8 cellular contexts compared by ENCODE assay signal in the genomic region with DNA sequence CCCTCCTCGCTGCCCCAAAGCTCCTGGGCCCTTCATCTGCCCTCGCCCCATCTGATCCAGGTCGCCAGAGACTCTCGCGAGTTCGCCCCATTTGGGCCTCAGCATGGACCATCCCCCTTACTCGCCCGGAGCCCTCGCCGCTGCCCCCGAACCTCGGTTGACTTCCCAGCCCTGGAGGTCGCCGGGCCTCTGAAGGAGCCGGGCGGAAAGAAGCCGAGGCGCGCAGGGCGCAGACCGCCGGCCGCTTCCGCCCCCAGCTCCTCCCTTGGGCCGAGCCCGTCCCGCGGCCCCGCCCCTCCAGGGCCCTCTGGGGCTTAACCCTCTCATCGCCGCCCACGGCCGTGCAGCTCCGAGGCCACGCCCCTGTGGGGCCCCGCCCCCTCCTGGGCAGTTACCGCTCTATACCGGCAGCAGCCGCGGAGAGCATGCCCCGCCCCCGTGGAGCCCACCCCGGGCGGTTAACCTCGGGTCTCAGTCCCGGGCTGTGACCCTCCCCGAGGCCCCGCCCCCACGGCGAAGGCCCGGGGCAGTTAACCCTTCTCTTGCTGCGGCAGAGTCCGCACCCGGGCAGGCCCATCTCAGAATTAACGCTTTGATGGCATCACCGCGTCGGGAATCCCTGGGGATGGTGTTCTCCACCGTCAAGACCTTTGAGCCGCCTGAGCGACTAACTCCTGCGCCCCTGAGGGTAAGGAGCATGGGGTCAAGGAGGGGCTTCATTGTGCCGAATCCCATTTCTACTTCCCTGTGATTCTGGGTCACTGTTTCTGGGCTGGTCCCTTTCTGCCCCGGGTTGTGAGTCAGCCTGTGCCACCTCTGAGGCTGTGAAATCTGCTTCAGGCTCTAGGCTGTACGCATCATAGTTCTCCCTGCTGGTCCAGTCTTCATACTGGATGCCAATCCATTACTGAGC. TPM values are rescaled to one million over a fixed set of nuclear protein-coding genes. Genes with fewer than 3 reads are reported as not detected.
DNase-seq lines count a peak whose midpoint lies in the region; ATAC-seq and TF ChIP-seq lines count a peak whose summit lies in the region.

SPSB2 (minus strand) TSS at position 210 of the 913 bp plus-strand sequence. CDS start 402 bp downstream, outside the sequence.

- peak within 1 kb of the TSS; percentile 78 for H3K4me3 ChIP-seq in PC-3 (ENCODE audit: low read length)
- peak within 1 kb of the TSS; percentile 92 for H3K4me3 ChIP-seq in epithelial cell of proximal tubule (ENCODE audit: low read depth, low read length)

- TF ChIP-seq CTCF in PC-3 (conservative IDR thresholded peaks at IDR 0.05; ENCODE audit: low read depth, low read length): no peak
- no peak for TF ChIP-seq CTCF in epithelial cell of proximal tubule (conservative IDR thresholded peaks at IDR 0.05; ENCODE audit: low read depth, low read length)

- H3K79me2 ChIP-seq in PC-3 (ENCODE audit: low read length): peaks cover 22% of the 10 kb centered on the region

- H3K4me2 ChIP-seq in PC-3 (ENCODE audit: low read length): peak within 1 kb of the TSS; percentile 98

- in situ Hi-C loops in KBM-7 (cut with MboI; ENCODE audit: low pct_unique_long_range_greater_than_20kb, low sequenced_read_pairs): no loop called here

- H3K27me3 ChIP-seq in PC-3 (ENCODE audit: low read length): no peaks in the 10 kb centered on the region

- H4K20me1 ChIP-seq in PC-3 (ENCODE audit: low read length): peaks cover 19% of the 10 kb centered on the region

- peak within 1 kb of the TSS; percentile 74 for H3K9ac ChIP-seq in PC-3 (ENCODE audit: low read length)

- POLR2A ChIA-PET in PC-3 (lab: Charles Lee; ENCODE audit: unreplicated experiment): interaction anchor here (0.5 to 1.1 kb wide), 3 partner anchors 9 to 339 kb away, joined by 4 to 22 read pairs (median 10); partner anchors contain the start of gene GAPDH

- H3K4me1 ChIP-seq in PC-3 (ENCODE audit: insufficient read depth, low read length): peaks cover 31% of the 10 kb centered on the region

- H3K36me3 ChIP-seq in PC-3 (ENCODE audit: low read depth, low read length): peaks cover 20% of the 10 kb centered on the region

- DNase-seq in DMS153 (lab: John Stamatoyannopoulos, UW): peak; percentile 93
- DNase-seq in KBM-7: peak; percentile 96
- peak; percentile 94 for DNase-seq in PC-3
- DNase-seq in activated T-cell treated with anti-CD3 and anti-CD28 coated beads for 48 hours (ENCODE audit: low read depth): peak; percentile 100
- DNase-seq in epithelial cell of proximal tubule (ENCODE audit: low read depth): no peak
- peak; percentile 99 for DNase-seq in mucosa of gallbladder (ENCODE audit: low spot score)
- DNase-seq in stimulated activated CD8-positive, alpha-beta memory T cell treated with anti-CD3 and anti-CD28 coated beads, Interleukin-4, amount 100 ng/mL, for 24 hours (ENCODE audit: low read depth): peak; percentile 100

- H3K9me2 ChIP-seq in PC-3 (replicated peaks; ENCODE audit: low read length): no peaks in the 10 kb centered on the region

- H2AFZ ChIP-seq in PC-3 (ENCODE audit: low read length): peak within 1 kb of the TSS; percentile 51

- peaks cover 3% of the 10 kb centered on the region for H3F3A ChIP-seq in PC-3 (ENCODE audit: low read length, unreplicated experiment)

- no peaks in the 10 kb centered on the region for H3K9me3 ChIP-seq in PC-3 (ENCODE audit: low read length)

- CTCF ChIA-PET in PC-3 (lab: Charles Lee): interaction anchor here (0.5 to 1.9 kb wide), 5 partner anchors 18 to 206 kb away, joined by 3 to 12 read pairs (median 5); partner anchors contain the start of genes C12orf57, RNU7-1 and USP5

- ATAC-seq in GM21717 (IDR thresholded peaks at IDR 0.05; ENCODE audit: unreplicated experiment): peak; percentile 57
- peak; percentile 68 for ATAC-seq in PC-3

- H3K27ac ChIP-seq in PC-3 (ENCODE audit: low read length): peak within 1 kb of the TSS; percentile 28; the same call in 1 of the 2 replicates

- no TSS peak for BruUV-seq in PC-3 (replicated peaks; lab: Mats Ljungman, UMichigan)

- intact Hi-C loops in PC-3 (cut with micrococcal nuclease): loop anchor here (1.0 kb wide), 1 partner anchor 18 kb away; no protein-coding TSS in a partner anchor

RNA-seq across cellular contexts. Expression of gene SPSB2, which starts in this region (rescaled TPM):
- total RNA-seq in PC-3 (2014; rRNA removed): 8.4 and 9.2 TPM in 2 replicates
- total RNA-seq in epithelial cell of proximal tubule: 9.5 and 17.2 TPM in 2 replicates
- 33.7 TPM for total RNA-seq in mucosa of gallbladder
